ENCODE assay signal across 12 cellular contexts in the genomic region with DNA sequence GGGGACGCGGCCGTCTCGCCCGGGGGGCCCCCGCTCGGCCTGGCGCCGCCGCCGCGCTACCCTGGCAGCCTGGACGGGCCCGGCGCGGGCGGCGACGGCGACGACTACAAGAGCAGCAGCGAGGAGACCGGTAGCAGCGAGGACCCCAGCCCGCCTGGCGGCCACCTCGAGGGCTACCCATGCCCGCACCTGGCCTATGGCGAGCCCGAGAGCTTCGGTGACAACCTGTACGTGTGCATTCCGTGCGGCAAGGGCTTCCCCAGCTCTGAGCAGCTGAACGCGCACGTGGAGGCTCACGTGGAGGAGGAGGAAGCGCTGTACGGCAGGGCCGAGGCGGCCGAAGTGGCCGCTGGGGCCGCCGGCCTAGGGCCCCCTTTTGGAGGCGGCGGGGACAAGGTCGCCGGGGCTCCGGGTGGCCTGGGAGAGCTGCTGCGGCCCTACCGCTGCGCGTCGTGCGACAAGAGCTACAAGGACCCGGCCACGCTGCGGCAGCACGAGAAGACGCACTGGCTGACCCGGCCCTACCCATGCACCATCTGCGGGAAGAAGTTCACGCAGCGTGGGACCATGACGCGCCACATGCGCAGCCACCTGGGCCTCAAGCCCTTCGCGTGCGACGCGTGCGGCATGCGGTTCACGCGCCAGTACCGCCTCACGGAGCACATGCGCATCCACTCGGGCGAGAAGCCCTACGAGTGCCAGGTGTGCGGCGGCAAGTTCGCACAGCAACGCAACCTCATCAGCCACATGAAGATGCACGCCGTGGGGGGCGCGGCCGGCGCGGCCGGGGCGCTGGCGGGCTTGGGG. TPM values are rescaled to one million over a fixed set of nuclear protein-coding genes. Genes with fewer than 3 reads are reported as not detected.
DNase-seq lines count a peak whose midpoint lies in the region; ATAC-seq, FAIRE-seq and TF ChIP-seq lines count a peak whose summit lies in the region.
"Had no signal": no experiment of that assay in that cellular context is flagged by ENCODE, and none has a peak within 500 bp of the region (broad histone marks: within the 10 kb centered on the region; RNA-seq: fewer than 3 reads in every experiment).

No MANE protein-coding gene starts in this region.

- H3K9me3 ChIP-seq in astrocyte (ENCODE audit: insufficient read depth, low read depth, low read length) (no peaks in the 10 kb centered on the region), lower lobe of right lung (no peaks in the 10 kb centered on the region), tibial artery (no peaks in the 10 kb centered on the region), Caco-2 (no peaks in the 10 kb centered on the region)
- H3K9me3 ChIP-seq: thoracic aorta had no signal

- H3K36me3 Mint-ChIP-seq in activated CD8-positive, alpha-beta memory T cell treated with anti-CD3 and anti-CD28 coated beads, Interleukin-2, amount 10 ng/mL, durations not matched to agents 7 days and 5 days = peaks cover 32% of the 10 kb centered on the region
- H3K36me3 Mint-ChIP-seq in astrocyte (ENCODE audit: low read depth, unreplicated experiment) = peaks cover 14% of the 10 kb centered on the region
- peaks cover 16% of the 10 kb centered on the region for H3K36me3 Mint-ChIP-seq in Caco-2 (ENCODE audit: insufficient read depth, unreplicated experiment)

- no peak for TF ChIP-seq CTCF in astrocyte (IDR thresholded peaks at IDR 0.05; ENCODE audit: insufficient read depth, low read depth, low read length)
- TF ChIP-seq CTCF in lower lobe of right lung (IDR thresholded peaks at IDR 0.05) = no peak
- no peak for TF ChIP-seq CTCF in tibial artery (IDR thresholded peaks at IDR 0.05)
- no peak for TF ChIP-seq CTCF in Caco-2 (IDR thresholded peaks at IDR 0.05; ENCODE audit: insufficient read depth in 1 of 2, low read depth in 1 of 2, low read length in 1 of 2, severe bottlenecking in 1 of 2, unreplicated experiment in 1 of 2)

- no peak overlapping the region for H2AFZ ChIP-seq in astrocyte (ENCODE audit: low read depth, low read length)

- peak overlapping the region; percentile 93 for H3K9ac ChIP-seq in astrocyte (ENCODE audit: low read length)

- peak overlapping the region; percentile 71 for H3K4me3 Mint-ChIP-seq in activated CD8-positive, alpha-beta memory T cell treated with anti-CD3 and anti-CD28 coated beads, Interleukin-2, amount 10 ng/mL, durations not matched to agents 7 days and 5 days
- H3K4me3 Mint-ChIP-seq in astrocyte (ENCODE audit: unreplicated experiment) = no peak overlapping the region
- H3K4me3 Mint-ChIP-seq in Caco-2 (ENCODE audit: unreplicated experiment) = no peak overlapping the region
- H3K4me3 Mint-ChIP-seq: activated T-cell treated with anti-CD3 and anti-CD28 coated beads, Interleukin-2, amount 50 U/mL, for 4 hours had no signal

- peak overlapping the region; percentile 82 for H3K27ac Mint-ChIP-seq in activated CD8-positive, alpha-beta memory T cell treated with anti-CD3 and anti-CD28 coated beads, Interleukin-2, amount 10 ng/mL, durations not matched to agents 7 days and 5 days
- H3K27ac Mint-ChIP-seq in astrocyte (ENCODE audit: unreplicated experiment) = no peak overlapping the region
- H3K27ac Mint-ChIP-seq in Caco-2 (ENCODE audit: unreplicated experiment) = no peak overlapping the region

- peaks cover 50% of the 10 kb centered on the region for H3K4me1 Mint-ChIP-seq in activated CD8-positive, alpha-beta memory T cell treated with anti-CD3 and anti-CD28 coated beads, Interleukin-2, amount 10 ng/mL, durations not matched to agents 7 days and 5 days
- peaks cover 27% of the 10 kb centered on the region for H3K4me1 Mint-ChIP-seq in astrocyte (ENCODE audit: low read depth, unreplicated experiment)
- H3K4me1 Mint-ChIP-seq in Caco-2 (ENCODE audit: low read depth, unreplicated experiment) = no peaks in the 10 kb centered on the region

- peaks cover 9% of the 10 kb centered on the region for H3K36me3 ChIP-seq in astrocyte (ENCODE audit: insufficient read depth, low read length)
- H3K36me3 ChIP-seq in lower lobe of right lung = peaks cover 29% of the 10 kb centered on the region
- H3K36me3 ChIP-seq in tibial artery = peaks cover 3 to 54% (median 21%) of the 10 kb centered on the region in 3 donors
- H3K36me3 ChIP-seq in Caco-2 (ENCODE audit: control insufficient read depth, insufficient read depth, low read length) = no peaks in the 10 kb centered on the region

- H3K4me1 ChIP-seq in astrocyte (ENCODE audit: insufficient read depth, low read length) (peaks cover 53% of the 10 kb centered on the region), lower lobe of right lung (peaks cover 82% of the 10 kb centered on the region), tibial artery (peaks cover 0 to 41% (median 28%) of the 10 kb centered on the region in 4 donors), Caco-2 (peaks cover 5% of the 10 kb centered on the region; the same call in 1 of the 2 replicates)

- intact Hi-C loops in lower lobe of right lung (cut with DNase I) (loop anchor here (5.0 kb wide), 1 partner anchor 184 kb away; no protein-coding TSS in a partner anchor), tibial artery (cut with DNase I; ENCODE audit: low total_unique reads) (no loop called here), Caco-2 (cut with micrococcal nuclease; ENCODE audit: unreplicated experiment) (loop anchor here (10.0 kb wide), 1 partner anchor 227 kb away; no protein-coding TSS in a partner anchor)

- POLR2A ChIA-PET in Caco-2 (lab: Charles Lee) = interaction anchor here (0.6 kb wide), 1 partner anchor 55 kb away, joined by 4 read pairs; no protein-coding TSS in a partner anchor

- FAIRE-seq in astrocyte (lab: Jason Lieb, UNC) = no peak

- peaks cover 77% of the 10 kb centered on the region for H3K79me2 ChIP-seq in astrocyte (ENCODE audit: insufficient read depth, low read length)

- H3K27me3 ChIP-seq in astrocyte (ENCODE audit: insufficient read depth, low read length) (no peaks in the 10 kb centered on the region), lower lobe of right lung (ENCODE audit: low read depth) (peaks cover 29% of the 10 kb centered on the region), tibial artery (peaks cover 0 to 29% of the 10 kb centered on the region in 2 donors), Caco-2 (replicated peaks; ENCODE audit: control insufficient read depth, insufficient read depth, low read length) (no peaks in the 10 kb centered on the region)

- peak overlapping the region; percentile 83 for H3K27ac ChIP-seq in astrocyte (ENCODE audit: low read depth, low read length)
- peak overlapping the region; percentile 87 for H3K27ac ChIP-seq in lower lobe of right lung
- H3K27ac ChIP-seq in tibial artery = peak overlapping the region; percentile 32 to 58
- H3K27ac ChIP-seq: thoracic aorta had no signal

- no peak for ATAC-seq in activated CD8-positive, alpha-beta memory T cell treated with anti-CD3 and anti-CD28 coated beads, Interleukin-2, amount 10 ng/mL, durations not matched to agents 7 days and 5 days
- ATAC-seq in lower lobe of right lung (no peak), HG03108 (IDR thresholded peaks at IDR 0.05; ENCODE audit: unreplicated experiment) (no peak), HG02852 (IDR thresholded peaks at IDR 0.05; ENCODE audit: unreplicated experiment) (no peak)
- ATAC-seq: activated T-cell treated with anti-CD3 and anti-CD28 coated beads, Interleukin-2, amount 50 U/mL, for 4 hours had no signal

- peak; percentile 63 for DNase-seq in activated CD8-positive, alpha-beta memory T cell treated with anti-CD3 and anti-CD28 coated beads, Interleukin-2, amount 10 ng/mL, durations not matched to agents 7 days and 5 days
- DNase-seq in activated CD8-positive, alpha-beta memory T cell treated with anti-CD3 and anti-CD28 coated beads, Interleukin-2, amount 50 U/mL, for 48 hours = no peak
- DNase-seq in astrocyte (ENCODE audit: low read depth) = no peak
- no peak for DNase-seq in lower lobe of right lung
- no peak for DNase-seq in tibial artery
- no peak for DNase-seq in Caco-2
- DNase-seq: NCI-H1105 treated with DMSO at 0.1 percent for 48 hours, SHP77 treated with DMSO at 0.1 percent for 48 hours had no signal

- H4K20me1 ChIP-seq in astrocyte (ENCODE audit: insufficient read depth, low read length) = peaks cover 31% of the 10 kb centered on the region

- no peaks in the 10 kb centered on the region for H3K9me3 Mint-ChIP-seq in activated CD8-positive, alpha-beta memory T cell treated with anti-CD3 and anti-CD28 coated beads, Interleukin-2, amount 10 ng/mL, durations not matched to agents 7 days and 5 days (ENCODE audit: low read depth)
- peaks cover 2% of the 10 kb centered on the region for H3K9me3 Mint-ChIP-seq in astrocyte (ENCODE audit: unreplicated experiment)
- H3K9me3 Mint-ChIP-seq in Caco-2 (ENCODE audit: unreplicated experiment) = no peaks in the 10 kb centered on the region
- H3K9me3 Mint-ChIP-seq: activated T-cell treated with anti-CD3 and anti-CD28 coated beads, Interleukin-2, amount 50 U/mL, for 4 hours had no signal

- CTCF ChIA-PET in activated CD8-positive, alpha-beta memory T cell treated with anti-CD3 and anti-CD28 coated beads, Interleukin-2, amount 10 ng/mL, durations not matched to agents 7 days and 5 days (lab: Charles Lee) = interaction anchor here (0.7 to 13.6 kb wide), 34 partner anchors 12 to 358 kb away, joined by 3 to 401 read pairs (median 4); partner anchors contain the start of gene TSR1
- CTCF ChIA-PET in Caco-2 (lab: Charles Lee) = interaction anchor here (0.5 to 1.1 kb wide), 2 partner anchors 9 to 225 kb away, joined by 3 read pairs; no protein-coding TSS in a partner anchor

- H3K4me3 ChIP-seq in astrocyte (ENCODE audit: insufficient read depth, low read depth, low read length) (peak overlapping the region; percentile 78), lower lobe of right lung (peak overlapping the region; percentile 67), tibial artery (peak overlapping the region in 1 of 2 donors; percentile 60), Caco-2 (ENCODE audit: low read depth, low read length) (no peak overlapping the region)

- peaks cover 4% of the 10 kb centered on the region for H3K27me3 Mint-ChIP-seq in activated CD8-positive, alpha-beta memory T cell treated with anti-CD3 and anti-CD28 coated beads, Interleukin-2, amount 10 ng/mL, durations not matched to agents 7 days and 5 days
- H3K27me3 Mint-ChIP-seq in astrocyte (ENCODE audit: low read depth, unreplicated experiment) (no peaks in the 10 kb centered on the region), Caco-2 (ENCODE audit: insufficient read depth, unreplicated experiment) (peaks cover 2% of the 10 kb centered on the region)

- BruUV-seq in Caco-2 (replicated peaks; lab: Mats Ljungman, UMichigan) = no TSS peak

- H3K4me2 ChIP-seq in astrocyte (ENCODE audit: low read length) = peak overlapping the region; percentile 86

RNA-seq across cellular contexts. Expression of gene HIC1, which starts 3.0 kb away (rescaled TPM):
- 100 to 1,000 TPM in 1 of 2 experiments, 10 to 100 TPM in 1; 88.5 to 122 TPM for total RNA-seq in activated CD8-positive, alpha-beta memory T cell treated with anti-CD3 and anti-CD28 coated beads, Interleukin-2, amount 10 ng/mL, durations not matched to agents 7 days and 5 days
- total RNA-seq in astrocyte (9.0 and 14.5 TPM in 2 replicates), lower lobe of right lung (20.6 TPM), Caco-2 (2022) (0.59 and 1.8 TPM in 2 replicates)

RNA-seq across cellular contexts. Expression of gene OVCA2, which starts 16.1 kb away (rescaled TPM):
- 10 to 100 TPM; 31.7 to 42.2 TPM for total RNA-seq in activated CD8-positive, alpha-beta memory T cell treated with anti-CD3 and anti-CD28 coated beads, Interleukin-2, amount 10 ng/mL, durations not matched to agents 7 days and 5 days
- total RNA-seq in astrocyte (32.8 and 36.8 TPM in 2 replicates), lower lobe of right lung (20.3 TPM), Caco-2 (2022) (33.1 and 39.3 TPM in 2 replicates)

RNA-seq across cellular contexts. Expression of gene DPH1, which starts 28.0 kb away (rescaled TPM):
- 10 to 100 TPM; 29.2 to 37.5 TPM for total RNA-seq in activated CD8-positive, alpha-beta memory T cell treated with anti-CD3 and anti-CD28 coated beads, Interleukin-2, amount 10 ng/mL, durations not matched to agents 7 days and 5 days
- total RNA-seq in astrocyte = 25.8 and 26.7 TPM in 2 replicates
- 38.0 TPM for total RNA-seq in lower lobe of right lung
- total RNA-seq in Caco-2 (2022) = 52.0 and 52.8 TPM in 2 replicates

RNA-seq across cellular contexts. Expression of gene RTN4RL1, which starts 32.8 kb away (rescaled TPM):
- under 1 TPM; 0.09 to 0.45 TPM for total RNA-seq in activated CD8-positive, alpha-beta memory T cell treated with anti-CD3 and anti-CD28 coated beads, Interleukin-2, amount 10 ng/mL, durations not matched to agents 7 days and 5 days
- total RNA-seq in astrocyte (0.65 and 0.77 TPM in 2 replicates), lower lobe of right lung (5.8 TPM), Caco-2 (2022) (0.54 and 0.60 TPM in 2 replicates)
